20 cellular contexts compared by ENCODE assay signal in genomic region chr10:390449-391100, GRCh38.
DNase-seq lines count a peak whose midpoint lies in the region; ATAC-seq, FAIRE-seq and TF ChIP-seq lines count a peak whose summit lies in the region.
"Had no signal": no experiment of that assay in that cellular context is flagged by ENCODE, and none has a peak within 500 bp of the region (broad histone marks: within the 10 kb centered on the region; RNA-seq: fewer than 3 reads in every experiment).

No MANE protein-coding gene starts in this region.

- intact Hi-C loops in sigmoid colon (cut with DNase I), result no loop called here

- in situ Hi-C loops in GM13976 (cut with MboI; ENCODE audit: low sequenced_read_pairs, unreplicated experiment), result no loop called here

- H3K36me3 Mint-ChIP-seq in nephron progenitor cell (ENCODE audit: low read depth), result peaks cover 54% of the 10 kb centered on the region

- peaks cover 0 to 23% (median 11%) of the 10 kb centered on the region in 4 donors for H3K4me1 ChIP-seq in sigmoid colon
- H3K4me1 ChIP-seq: Caco-2, HAP-1 had no signal

- FAIRE-seq in bronchial epithelial cell (lab: Jason Lieb, UNC), result peak; percentile 50
- FAIRE-seq: A204.1, D721Med, GM12892, H1, K562 had no signal

- peaks cover 19% of the 10 kb centered on the region for H3K4me1 Mint-ChIP-seq in nephron progenitor cell

- no peak overlapping the region for H3K4me3 Mint-ChIP-seq in nephron progenitor cell
- H3K4me3 Mint-ChIP-seq: CD4-positive, alpha-beta T cell had no signal

- TF ChIP-seq POLR2A in sigmoid colon (IDR thresholded peaks at IDR 0.05), result no peak

- H3K27me3 ChIP-seq in bronchial epithelial cell (ENCODE audit: control insufficient read depth, insufficient read depth, low read length), result no peaks in the 10 kb centered on the region
- no peaks in the 10 kb centered on the region for H3K27me3 ChIP-seq in sigmoid colon

- TF ChIP-seq CTCF in bronchial epithelial cell (IDR thresholded peaks at IDR 0.05; ENCODE audit: insufficient read depth, low read length, severe bottlenecking) (no peak), nephron progenitor cell (IDR thresholded peaks at IDR 0.05) (no peak), sigmoid colon (IDR thresholded peaks at IDR 0.05) (no peak), GM13976 (IDR thresholded peaks at IDR 0.05; ENCODE audit: borderline replicate concordance, control extremely low read depth, extremely low read depth, insufficient read depth, missing control alignments) (no peak)

- no peaks in the 10 kb centered on the region for H3K9me3 ChIP-seq in sigmoid colon
- H3K9me3 ChIP-seq: Caco-2, HAP-1 had no signal

- H3K27ac Mint-ChIP-seq in nephron progenitor cell, result peak overlapping the region; percentile 29
- H3K27ac Mint-ChIP-seq: CD4-positive, alpha-beta T cell had no signal

- TF ChIP-seq EP300 in sigmoid colon (IDR thresholded peaks at IDR 0.05), result no peak

- DNase-seq in bronchial epithelial cell (ENCODE audit: low read depth) (no peak), nephron progenitor cell (no peak), sigmoid colon (peak; percentile 66), NCI-H1436 treated with DMSO at 0.1 percent for 48 hours (lab: John Stamatoyannopoulos, UW) (no peak), GM13976 (ENCODE audit: low spot score) (no peak)
- DNase-seq: ACHN; Caco-2; CD4-positive, alpha-beta T cell; DMS153; GDM1 had no signal

- H3K36me3 ChIP-seq in bronchial epithelial cell (ENCODE audit: control insufficient read depth, insufficient read depth, low read length), result no peaks in the 10 kb centered on the region
- H3K36me3 ChIP-seq in sigmoid colon, result peaks cover 8 to 53% (median 18%) of the 10 kb centered on the region in 4 donors

- WGBS in sigmoid colon, 2 donors, result 93 to 94% methylated on average over 32 of the region's 32 CpGs

- no peaks in the 10 kb centered on the region for H3K9me3 Mint-ChIP-seq in nephron progenitor cell
- H3K9me3 Mint-ChIP-seq: CD4-positive, alpha-beta T cell had no signal

- no peaks in the 10 kb centered on the region for H3K27me3 Mint-ChIP-seq in nephron progenitor cell (ENCODE audit: low read depth, poor library complexity)
- H3K27me3 Mint-ChIP-seq: CD4-positive, alpha-beta T cell had no signal

- H3K4me3 ChIP-seq in bronchial epithelial cell (ENCODE audit: low read depth, low read length) (no peak overlapping the region), sigmoid colon (no peak overlapping the region)
- H3K4me3 ChIP-seq: HAP-1, K562 had no signal

- peak overlapping the region in 2 of 4 donors; percentile 20 to 22 for H3K27ac ChIP-seq in sigmoid colon
- H3K27ac ChIP-seq: C4-2B, HL-60 had no signal

- ATAC-seq in GM19324 (IDR thresholded peaks at IDR 0.05; ENCODE audit: low FRiP score, unreplicated experiment), result no peak
- no peak for ATAC-seq in GM18858 (IDR thresholded peaks at IDR 0.05; ENCODE audit: unreplicated experiment)
- ATAC-seq: K562 had no signal
